In the genomic region with DNA sequence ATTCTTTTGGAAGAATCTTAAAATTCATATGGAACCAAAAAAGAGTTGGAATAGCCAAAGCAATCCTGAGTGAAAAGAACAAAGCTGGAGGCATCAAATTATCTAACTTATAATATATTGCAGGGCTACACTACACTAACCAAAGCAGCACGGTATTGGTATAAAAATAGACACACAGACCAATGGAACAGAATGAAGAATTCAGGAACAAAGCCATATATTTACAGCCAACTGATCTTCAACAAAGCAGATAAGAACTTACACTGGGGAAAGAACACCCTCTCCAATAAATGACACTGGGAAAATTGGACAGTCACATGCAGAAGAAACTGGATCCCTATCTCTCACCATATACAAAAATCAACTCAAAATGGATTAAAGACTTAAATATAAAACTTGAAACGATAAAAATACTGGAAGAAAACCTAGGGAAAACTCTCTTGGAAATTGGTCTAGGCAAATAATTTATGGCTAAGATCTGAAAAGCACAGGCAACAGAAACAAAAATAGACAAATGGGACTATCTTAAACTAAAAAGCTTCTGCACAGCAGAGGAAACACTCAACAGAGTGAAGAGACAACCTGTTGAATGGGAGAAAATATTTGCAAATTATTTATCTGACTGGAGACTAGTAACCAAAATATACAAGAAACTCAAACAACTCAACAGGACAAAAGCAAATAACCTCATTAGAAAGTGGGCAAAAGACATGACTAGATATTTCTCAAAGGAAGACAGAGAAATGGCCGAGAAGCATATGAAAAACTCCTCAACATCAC, we compare ENCODE assay signal across 28 cellular contexts.
"Had no signal": no experiment of that assay in that cellular context is flagged by ENCODE, and none has a peak within 500 bp of the region (broad histone marks: within the 10 kb centered on the region; RNA-seq: fewer than 3 reads in every experiment).

No MANE protein-coding gene starts in this region.

- H3K9me3 ChIP-seq: lower lobe of right lung, neutrophil, psoas muscle, testis, thyroid gland, transverse colon, upper lobe of left lung, vagina had no signal

- H3K4me1 Mint-ChIP-seq: immature natural killer cell, neural progenitor cell had no signal

- H3K36me3 Mint-ChIP-seq: neural progenitor cell had no signal

- H3K27me3 Mint-ChIP-seq: naive B cell; stimulated activated naive B cell treated with anti-CD40 and anti-IgM and Interleukin-4, amounts not matched to agents 10 μg/mL and 1 μg/mL and 100 μg/mL, for 72 hours had no signal

- H3K4me1 ChIP-seq: lower lobe of right lung, neural progenitor cell, parathyroid adenoma, psoas muscle, stomach, testis, thyroid gland, transverse colon, upper lobe of left lung, vagina had no signal

- ATAC-seq: lower lobe of right lung; natural killer cell; psoas muscle; sciatic nerve; stimulated activated naive B cell treated with anti-CD40 and anti-IgM and Interleukin-4, amounts not matched to agents 10 μg/mL and 1 μg/mL and 100 μg/mL, for 72 hours; stimulated activated naive CD8-positive, alpha-beta T cell treated with anti-CD3 and anti-CD28 coated beads, Interleukin-15, Interleukin-2, amounts not matched to agents 100 U/mL and 50 U/mL, for 24 hours had no signal

- H3K27ac Mint-ChIP-seq: immature natural killer cell; natural killer cell; nephron progenitor cell; neural progenitor cell; stimulated activated naive B cell treated with anti-CD40 and anti-IgM and Interleukin-4, amounts not matched to agents 10 μg/mL and 1 μg/mL and 100 μg/mL, for 72 hours had no signal

- H3K9me3 Mint-ChIP-seq: immature natural killer cell, natural killer cell had no signal

- DNase-seq: hypothalamus; immature natural killer cell; kidney; lower lobe of right lung; mammary epithelial cell; mesenchymal stem cell; naive B cell; natural killer cell; nephron progenitor cell; occipital lobe; psoas muscle; stimulated activated CD4-positive, alpha-beta T cell treated with anti-CD3 and anti-CD28 coated beads, Interleukin-12 subunit alpha, Interleukin-12 subunit beta, amount 100 ng/mL, for 4 hours; stimulated activated CD4-positive, alpha-beta T cell treated with anti-CD3 and anti-CD28 coated beads, Interleukin-15, amount 100 ng/mL, for 24 hours; stimulated activated CD4-positive, alpha-beta T cell treated with anti-CD3 and anti-CD28 coated beads, Interleukin-2, amount 100 ng/mL, for 24 hours; stimulated activated CD4-positive, alpha-beta T cell treated with anti-CD3 and anti-CD28 coated beads, Interleukin-4, amount 100 ng/mL, for 1 hour; stimulated activated naive B cell treated with anti-CD40 and anti-IgM and Interleukin-4, amounts not matched to agents 10 μg/mL and 1 μg/mL and 100 μg/mL, for 72 hours; stimulated activated naive CD8-positive, alpha-beta T cell treated with anti-CD3 and anti-CD28 coated beads, Interleukin-15, Interleukin-2, amounts not matched to agents 100 U/mL and 50 U/mL, for 24 hours; stomach; testis; thyroid gland; transverse colon; upper lobe of left lung had no signal

- H3K27ac ChIP-seq: lower lobe of right lung, neural progenitor cell, neutrophil, parathyroid adenoma, psoas muscle, skin epidermis, stomach, testis, thyroid gland, transverse colon, upper lobe of left lung, vagina had no signal

- H3K4me3 ChIP-seq: lower lobe of right lung, neural progenitor cell, psoas muscle, skin epidermis, stomach, testis, thyroid gland, transverse colon, upper lobe of left lung, vagina had no signal

- H3K4me3 Mint-ChIP-seq: immature natural killer cell; naive B cell; natural killer cell; nephron progenitor cell; neural progenitor cell; stimulated activated naive B cell treated with anti-CD40 and anti-IgM and Interleukin-4, amounts not matched to agents 10 μg/mL and 1 μg/mL and 100 μg/mL, for 72 hours had no signal

- H3K27me3 ChIP-seq: neural progenitor cell, neutrophil, stomach, testis, thyroid gland, transverse colon, upper lobe of left lung, vagina had no signal
